In the genomic region with DNA sequence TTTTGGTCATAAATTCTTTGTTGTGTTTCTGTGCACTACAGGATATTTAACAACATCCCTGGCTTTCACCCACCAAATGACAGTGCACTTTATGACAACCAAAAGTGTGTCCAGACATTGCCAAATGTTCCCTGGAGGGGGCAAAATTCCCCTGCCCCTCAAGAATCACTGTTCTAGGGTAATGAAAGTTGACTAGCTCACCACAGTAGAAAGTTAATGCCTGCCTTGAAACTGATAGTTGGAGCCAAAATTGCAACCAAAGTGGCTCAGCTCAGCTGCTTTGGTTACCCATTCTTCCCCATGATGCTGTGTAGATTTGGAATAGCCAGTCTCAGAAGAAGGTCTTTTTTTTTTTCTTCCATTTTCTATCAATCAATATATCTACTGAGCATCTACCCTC, we compare ENCODE assay signal across 27 cellular contexts.
DNase-seq lines count a peak whose midpoint lies in the region; ATAC-seq and TF ChIP-seq lines count a peak whose summit lies in the region.
"Had no signal": no experiment of that assay in that cellular context is flagged by ENCODE, and none has a peak within 500 bp of the region (broad histone marks: within the 10 kb centered on the region; RNA-seq: fewer than 3 reads in every experiment).

No MANE protein-coding gene starts in this region.

- no peaks in the 10 kb centered on the region for H3K9me3 Mint-ChIP-seq in activated CD8-positive, alpha-beta T cell treated with anti-CD3 and anti-CD28 coated beads for 36 hours
- H3K9me3 Mint-ChIP-seq: central memory CD8-positive, alpha-beta T cell had no signal

- CTCF ChIA-PET in activated CD8-positive, alpha-beta T cell treated with anti-CD3 and anti-CD28 coated beads for 36 hours (lab: Charles Lee), result interaction anchor here (0.7 to 2.6 kb wide), 4 partner anchors 11 to 56 kb away, joined by 3 to 11 read pairs (median 4); no protein-coding TSS in a partner anchor

- no peaks in the 10 kb centered on the region for H3K4me1 Mint-ChIP-seq in activated CD8-positive, alpha-beta T cell treated with anti-CD3 and anti-CD28 coated beads for 36 hours (ENCODE audit: low read depth)
- H3K4me1 Mint-ChIP-seq: central memory CD8-positive, alpha-beta T cell had no signal

- no peaks in the 10 kb centered on the region for H3K9me3 ChIP-seq in neuronal stem cell (replicated peaks in 1 of 2; ENCODE audit: control insufficient read depth in 2 of 2, insufficient read depth in 1 of 2, low read depth in 1 of 2, low read length in 2 of 2)
- H3K9me3 ChIP-seq: ascending aorta, gastrocnemius medialis, Peyer's patch, stomach, transverse colon had no signal

- H3K27ac Mint-ChIP-seq in activated CD8-positive, alpha-beta T cell treated with anti-CD3 and anti-CD28 coated beads for 36 hours, result no peak overlapping the region
- H3K27ac Mint-ChIP-seq: T-helper 17 cell had no signal

- H2BK12ac ChIP-seq in neuronal stem cell (ENCODE audit: low read length), result no peak overlapping the region

- H3K4me3 ChIP-seq in neuronal stem cell (ENCODE audit: low read length in 2 of 2), result no peak overlapping the region
- H3K4me3 ChIP-seq: ascending aorta, gastrocnemius medialis, Peyer's patch, stomach, transverse colon had no signal

- DNase-seq in activated CD8-positive, alpha-beta T cell treated with anti-CD3 and anti-CD28 coated beads for 36 hours, result no peak
- no peak for DNase-seq in COLO829 (ENCODE audit: low spot score)
- no peak for DNase-seq in neuronal stem cell (ENCODE audit: low spot score)
- DNase-seq in activated gamma-delta T cell (lab: John Stamatoyannopoulos, UW), result no peak
- DNase-seq: activated CD4-positive, alpha-beta T cell treated with anti-CD3 and anti-CD28 coated beads, Interleukin-2, amount 50 U/mL, for 48 hours; activated naive CD4-positive, alpha-beta T cell treated with Interleukin-2 at 50 U/mL for 16 hours; activated T-cell treated with anti-CD3 and anti-CD28 coated beads, Interleukin-2, amount 50 U/mL, for 1 hour; AML-193; DMS79 treated with DMSO at 0.1 percent for 48 hours; gastrocnemius medialis; HCEC 1CT; kidney; NCI-H1092; NCI-H1930; nucleus accumbens; Peyer's patch; small intestine; stimulated activated CD4-positive, alpha-beta T cell treated with anti-CD3 and anti-CD28 coated beads, Interleukin-2, amount 100 ng/mL, for 48 hours; stomach; T-helper 17 cell; transverse colon had no signal

- H3K4me3 Mint-ChIP-seq in activated CD8-positive, alpha-beta T cell treated with anti-CD3 and anti-CD28 coated beads for 36 hours, result no peak overlapping the region
- H3K4me3 Mint-ChIP-seq: central memory CD8-positive, alpha-beta T cell; T-helper 17 cell had no signal

- H3K27me3 Mint-ChIP-seq in activated CD8-positive, alpha-beta T cell treated with anti-CD3 and anti-CD28 coated beads for 36 hours, result no peaks in the 10 kb centered on the region
- H3K27me3 Mint-ChIP-seq: central memory CD8-positive, alpha-beta T cell; T-helper 17 cell had no signal

- POLR2A ChIA-PET in activated CD8-positive, alpha-beta T cell treated with anti-CD3 and anti-CD28 coated beads for 36 hours (lab: Charles Lee), result interaction anchor here (2.0 kb wide), 1 partner anchor 12 kb away, joined by 6 read pairs; no protein-coding TSS in a partner anchor

- no peak overlapping the region for H2AK5ac ChIP-seq in neuronal stem cell (ENCODE audit: low read depth, low read length)

- H3K23ac ChIP-seq in neuronal stem cell (ENCODE audit: low read depth, low read length, poor library complexity), result no peak overlapping the region

- H3K79me1 ChIP-seq in neuronal stem cell (ENCODE audit: low read depth, low read length), result no peaks in the 10 kb centered on the region

- peaks cover 17% of the 10 kb centered on the region for H3K36me3 Mint-ChIP-seq in activated CD8-positive, alpha-beta T cell treated with anti-CD3 and anti-CD28 coated beads for 36 hours (ENCODE audit: low read depth)

- no peak overlapping the region for H2BK15ac ChIP-seq in neuronal stem cell (ENCODE audit: low read length)

- H4K91ac ChIP-seq in neuronal stem cell (ENCODE audit: low read depth, low read length, poor library complexity), result no peak overlapping the region

- peak; percentile 74 for ATAC-seq in GM19025 (IDR thresholded peaks at IDR 0.05; ENCODE audit: low read depth, unreplicated experiment)
- ATAC-seq in HG02678 (IDR thresholded peaks at IDR 0.05; ENCODE audit: unreplicated experiment), result peak; percentile 72
- ATAC-seq in HG03460 (IDR thresholded peaks at IDR 0.05; ENCODE audit: unreplicated experiment), result peak; percentile 62
- no peak for ATAC-seq in activated CD8-positive, alpha-beta T cell treated with anti-CD3 and anti-CD28 coated beads for 36 hours
- ATAC-seq: gastrocnemius medialis, T-helper 17 cell had no signal

- H3K18ac ChIP-seq in neuronal stem cell (ENCODE audit: low read length), result no peak overlapping the region

- no peaks in the 10 kb centered on the region for H3K27me3 ChIP-seq in neuronal stem cell (ENCODE audit: control insufficient read depth in 3 of 3, insufficient read depth in 3 of 3, low read depth in 1 of 3, low read length in 3 of 3)
- H3K27me3 ChIP-seq: ascending aorta, gastrocnemius medialis, Peyer's patch, stomach, transverse colon had no signal

- H4K8ac ChIP-seq in neuronal stem cell (ENCODE audit: low read depth, low read length), result no peak overlapping the region

- no peak for TF ChIP-seq CTCF in activated CD8-positive, alpha-beta T cell treated with anti-CD3 and anti-CD28 coated beads for 36 hours (IDR thresholded peaks at IDR 0.05)

- no peak overlapping the region for H3K4ac ChIP-seq in neuronal stem cell (ENCODE audit: low read length)

- H3K14ac ChIP-seq in neuronal stem cell (ENCODE audit: low read length), result no peak overlapping the region

- H3K4me1 ChIP-seq in neuronal stem cell (ENCODE audit: control insufficient read depth in 2 of 2, insufficient read depth in 1 of 2, low read depth in 1 of 2, low read length in 2 of 2), result peaks cover 0 to 2% of the 10 kb centered on the region in 2 donors
- H3K4me1 ChIP-seq: ascending aorta, gastrocnemius medialis, transverse colon had no signal

- H3K4me2 ChIP-seq in neuronal stem cell (ENCODE audit: insufficient read depth, low read length, poor library complexity, severe bottlenecking), result no peak overlapping the region

- H3K27ac ChIP-seq in neuronal stem cell (replicated peaks; ENCODE audit: low read length), result no peak overlapping the region
- H3K27ac ChIP-seq: ascending aorta, gastrocnemius medialis, Peyer's patch, stomach, transverse colon, VCaP had no signal

- no peak overlapping the region for H2AFZ ChIP-seq in neuronal stem cell (ENCODE audit: low read length)

- H3K36me3 ChIP-seq in neuronal stem cell (replicated peaks in 1 of 2; ENCODE audit: control insufficient read depth in 2 of 2, insufficient read depth in 2 of 2, low read length in 2 of 2), result peaks cover 4% of the 10 kb centered on the region in 2 donors

- no peak overlapping the region for H3K9ac ChIP-seq in neuronal stem cell (ENCODE audit: low read depth, low read length, poor library complexity)

- no peak overlapping the region for H2BK120ac ChIP-seq in neuronal stem cell (ENCODE audit: low read depth, low read length)

- intact Hi-C loops in activated CD8-positive, alpha-beta T cell treated with anti-CD3 and anti-CD28 coated beads for 36 hours (cut with micrococcal nuclease), result no loop called here

- no peak overlapping the region for H2BK5ac ChIP-seq in neuronal stem cell (ENCODE audit: low read length)
